20 cellular contexts compared by ENCODE assay signal in the genomic region with DNA sequence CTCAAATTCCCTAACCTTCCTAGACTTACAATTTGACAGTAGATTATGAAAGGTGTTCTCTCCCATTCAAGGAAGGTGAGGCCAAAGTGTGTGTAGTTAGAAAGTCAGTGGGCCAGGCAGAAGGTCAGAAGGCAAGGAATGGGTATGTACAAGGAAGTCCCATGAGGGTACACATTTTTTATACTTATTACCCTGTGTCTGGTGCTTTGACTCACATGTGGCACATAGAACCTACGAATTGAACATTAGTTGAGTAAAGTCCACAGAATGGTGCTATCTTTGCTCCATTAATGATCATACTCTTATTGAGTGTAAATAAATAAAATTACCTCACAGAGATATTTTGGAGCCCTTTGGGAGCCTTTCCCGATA. TPM values are rescaled to one million over a fixed set of nuclear protein-coding genes. Genes with fewer than 3 reads are reported as not detected.
"Had no signal": no experiment of that assay in that cellular context is flagged by ENCODE, and none has a peak within 500 bp of the region (broad histone marks: within the 10 kb centered on the region; RNA-seq: fewer than 3 reads in every experiment).

No MANE protein-coding gene starts in this region.

- H3K27me3 Mint-ChIP-seq: activated CD4-positive, alpha-beta T cell treated with anti-CD3 and anti-CD28 coated beads for 36 hours; activated CD8-positive, alpha-beta T cell treated with anti-CD3 and anti-CD28 coated beads for 36 hours; activated naive CD8-positive, alpha-beta T cell treated with anti-CD3 and anti-CD28 coated beads, Interleukin-2, amount 50 U/mL, for 24 hours; naive B cell; stimulated activated naive CD8-positive, alpha-beta T cell treated with anti-CD3 and anti-CD28 coated beads, Interleukin-15, Interleukin-2, amounts not matched to agents 100 ng/mL and 50 ng/mL, for 24 hours had no signal

- FAIRE-seq: colon, endothelial cell of umbilical vein, kidney had no signal

- H3K4me3 ChIP-seq: ascending aorta, heart right ventricle, thoracic aorta, uterus had no signal

- H3K27ac ChIP-seq: ascending aorta, foreskin keratinocyte, heart right ventricle, thoracic aorta, uterus, WERI-Rb-1 had no signal

- H3K27me3 ChIP-seq: ascending aorta, uterus had no signal

- DNase-seq: activated CD4-positive, alpha-beta T cell treated with anti-CD3 and anti-CD28 coated beads for 36 hours; activated CD8-positive, alpha-beta memory T cell treated with anti-CD3 and anti-CD28 coated beads, Interleukin-2, amount 50 U/mL, for 4 hours; activated CD8-positive, alpha-beta T cell treated with anti-CD3 and anti-CD28 coated beads for 36 hours; activated naive CD4-positive, alpha-beta T cell treated with Interleukin-2 at 50 U/mL for 16 hours; activated naive CD8-positive, alpha-beta T cell treated with anti-CD3 and anti-CD28 coated beads, Interleukin-2, amount 50 U/mL, for 24 hours; foreskin keratinocyte; heart right ventricle; kidney; naive B cell; stimulated activated CD4-positive, alpha-beta T cell treated with anti-CD3 and anti-CD28 coated beads, Interleukin-4, amount 100 ng/mL, for 1 hour; stimulated activated CD8-positive, alpha-beta memory T cell treated with anti-CD3 and anti-CD28 coated beads, Interleukin-4, amount 100 ng/mL, for 48 hours; uterus; WERI-Rb-1 had no signal

- H3K4me3 Mint-ChIP-seq: activated CD4-positive, alpha-beta T cell treated with anti-CD3 and anti-CD28 coated beads for 36 hours; activated CD8-positive, alpha-beta T cell treated with anti-CD3 and anti-CD28 coated beads for 36 hours; activated naive CD8-positive, alpha-beta T cell treated with anti-CD3 and anti-CD28 coated beads, Interleukin-2, amount 50 U/mL, for 24 hours; activated T-helper 1 cell treated with anti-CD3 and anti-CD28 coated beads, Interleukin-12 subunit alpha, Interleukin-12 subunit beta, Interleukin-2, Interleukin-4 antibody, amounts not matched to agents 30 ng/mL and 10 ng/mL and 1 ng/mL, durations not matched to agents 14 hours and 24 hours and 36 hours; mesothelial cell of epicardium; naive B cell; stimulated activated naive CD8-positive, alpha-beta T cell treated with anti-CD3 and anti-CD28 coated beads, Interleukin-15, Interleukin-2, amounts not matched to agents 100 ng/mL and 50 ng/mL, for 24 hours had no signal

- H3K9me3 Mint-ChIP-seq: activated CD8-positive, alpha-beta T cell treated with anti-CD3 and anti-CD28 coated beads for 36 hours; activated naive CD8-positive, alpha-beta T cell treated with anti-CD3 and anti-CD28 coated beads, Interleukin-2, amount 50 U/mL, for 24 hours; activated T-helper 1 cell treated with anti-CD3 and anti-CD28 coated beads, Interleukin-12 subunit alpha, Interleukin-12 subunit beta, Interleukin-2, Interleukin-4 antibody, amounts not matched to agents 30 ng/mL and 10 ng/mL and 1 ng/mL, durations not matched to agents 14 hours and 24 hours and 36 hours; mesothelial cell of epicardium; stimulated activated naive CD8-positive, alpha-beta T cell treated with anti-CD3 and anti-CD28 coated beads, Interleukin-15, Interleukin-2, amounts not matched to agents 100 ng/mL and 50 ng/mL, for 24 hours had no signal

- H3K9me3 ChIP-seq: ascending aorta, heart right ventricle, thoracic aorta, uterus had no signal

- H3K36me3 Mint-ChIP-seq: mesothelial cell of epicardium had no signal

- ATAC-seq: activated CD4-positive, alpha-beta T cell treated with anti-CD3 and anti-CD28 coated beads for 36 hours; activated CD8-positive, alpha-beta T cell treated with anti-CD3 and anti-CD28 coated beads for 36 hours; activated naive CD8-positive, alpha-beta T cell treated with anti-CD3 and anti-CD28 coated beads, Interleukin-2, amount 50 U/mL, for 24 hours; foreskin keratinocyte; heart right ventricle had no signal

- H3K36me3 ChIP-seq: ascending aorta, thoracic aorta, uterus, WERI-Rb-1 had no signal

- H3K4me1 ChIP-seq: ascending aorta, foreskin keratinocyte, uterus had no signal

- H3K27ac Mint-ChIP-seq: activated CD4-positive, alpha-beta T cell treated with anti-CD3 and anti-CD28 coated beads for 36 hours; activated CD8-positive, alpha-beta T cell treated with anti-CD3 and anti-CD28 coated beads for 36 hours; activated naive CD8-positive, alpha-beta T cell treated with anti-CD3 and anti-CD28 coated beads, Interleukin-2, amount 50 U/mL, for 24 hours; activated T-helper 1 cell treated with anti-CD3 and anti-CD28 coated beads, Interleukin-12 subunit alpha, Interleukin-12 subunit beta, Interleukin-2, Interleukin-4 antibody, amounts not matched to agents 30 ng/mL and 10 ng/mL and 1 ng/mL, durations not matched to agents 14 hours and 24 hours and 36 hours; mesothelial cell of epicardium; naive B cell had no signal

RNA-seq across cellular contexts. Expression of a gene that starts 55.4 kb away (rescaled TPM):
- polyA plus RNA-seq: foreskin keratinocyte had no signal
